9 cellular contexts compared by ENCODE assay signal in the genomic region with DNA sequence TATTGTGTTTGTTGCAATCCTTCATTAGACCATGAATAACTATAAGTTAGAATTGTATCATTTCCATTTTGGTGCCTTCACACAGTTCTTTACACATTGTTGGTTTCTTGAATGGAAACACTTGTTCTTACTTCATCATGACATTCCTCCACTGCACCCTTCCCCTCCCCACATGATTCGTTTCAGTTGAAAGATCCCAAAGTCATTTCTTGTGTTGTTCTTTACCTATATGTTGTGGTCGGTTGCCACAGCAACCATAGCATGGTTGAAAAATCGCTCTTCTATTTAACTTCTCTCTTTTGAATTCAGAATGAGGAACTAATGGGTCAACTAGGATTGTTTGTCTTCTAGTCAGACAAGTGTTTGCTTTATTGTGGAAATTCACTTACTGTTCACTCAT.
DNase-seq lines count a peak whose midpoint lies in the region; ATAC-seq, FAIRE-seq and TF ChIP-seq lines count a peak whose summit lies in the region.
"Had no signal": no experiment of that assay in that cellular context is flagged by ENCODE, and none has a peak within 500 bp of the region (broad histone marks: within the 10 kb centered on the region; RNA-seq: fewer than 3 reads in every experiment).

No MANE protein-coding gene starts in this region.

- intact Hi-C loops in ovary (cut with DNase I) (no loop called here), lower leg skin (cut with DNase I; ENCODE audit: low total_unique reads) (no loop called here)

- no peaks in the 10 kb centered on the region for H3K36me3 ChIP-seq in bronchial epithelial cell (ENCODE audit: control insufficient read depth, insufficient read depth, low read length)
- no peaks in the 10 kb centered on the region for H3K36me3 ChIP-seq in ovary
- H3K36me3 ChIP-seq: pancreas had no signal

- ATAC-seq in GM21526 (IDR thresholded peaks at IDR 0.05; ENCODE audit: low FRiP score, unreplicated experiment) = peak; percentile 69

- H3K27me3 ChIP-seq in bronchial epithelial cell (ENCODE audit: control insufficient read depth, insufficient read depth, low read length) (no peaks in the 10 kb centered on the region), ovary (no peaks in the 10 kb centered on the region)
- H3K27me3 ChIP-seq: pancreas had no signal

- WGBS in ovary, 3 donors = 85 to 87% (median 86%) methylated on average over 3 of the region's 3 CpGs
- 70 to 77% methylated on average over 3 of the region's 3 CpGs for WGBS in lower leg skin, 2 donors

- DNase-seq in GF-D8 (lab: John Stamatoyannopoulos, UW) (peak; percentile 99), Kasumi-1 (lab: John Stamatoyannopoulos, UW) (peak; percentile 94), bronchial epithelial cell (ENCODE audit: low read depth) (peak; percentile 45), ovary (no peak), NCI-H1930 (lab: John Stamatoyannopoulos, UW) (no peak), lower leg skin (ENCODE audit: low spot score in 2 of 2) (no peak)
- DNase-seq in stimulated activated CD4-positive, alpha-beta T cell treated with anti-CD3 and anti-CD28 coated beads, Interleukin-4, amount 100 ng/mL, for 1 hour = peak; percentile 2
- DNase-seq: pancreas had no signal

- no peak overlapping the region for H3K4me3 ChIP-seq in bronchial epithelial cell (ENCODE audit: low read depth, low read length)
- no peak overlapping the region for H3K4me3 ChIP-seq in ovary
- no peak overlapping the region for H3K4me3 ChIP-seq in lower leg skin (ENCODE audit: low read depth, poor library complexity, severe bottlenecking)
- H3K4me3 ChIP-seq: pancreas had no signal

- H3K4me1 ChIP-seq in ovary (ENCODE audit: insufficient read depth) = no peaks in the 10 kb centered on the region

- no peak overlapping the region for H3K27ac ChIP-seq in ovary
- H3K27ac ChIP-seq: pancreas had no signal

- FAIRE-seq in bronchial epithelial cell (lab: Jason Lieb, UNC) = no peak
- FAIRE-seq: pancreas had no signal

- H3K9me3 ChIP-seq in ovary = no peaks in the 10 kb centered on the region
- H3K9me3 ChIP-seq: pancreas had no signal

- no peak for TF ChIP-seq EP300 in ovary (IDR thresholded peaks at IDR 0.05)

- TF ChIP-seq POLR2A in ovary (IDR thresholded peaks at IDR 0.05) (no peak), lower leg skin (IDR thresholded peaks at IDR 0.05) (no peak)

- TF ChIP-seq CTCF in bronchial epithelial cell (IDR thresholded peaks at IDR 0.05; ENCODE audit: insufficient read depth, low read length, severe bottlenecking) (no peak), ovary (IDR thresholded peaks at IDR 0.05) (no peak), lower leg skin (IDR thresholded peaks at IDR 0.05) (no peak)

Comparison
In these comparisons a context has a peak if more than half of its experiments do, and no peak if none do; other contexts are left out.
1. DNase-seq: peak in GF-D8 (single experiment), Kasumi-1 (2 of 2), bronchial epithelial cell (single experiment) and stimulated activated CD4-positive, alpha-beta T cell treated with anti-CD3 and anti-CD28 coated beads, Interleukin-4, amount 100 ng/mL, for 1 hour (single experiment); none in ovary (0 of 5), NCI-H1930 (0 of 2) and lower leg skin (0 of 2).